In genomic region chr17:77804796-77805426, GRCh38 we compare ENCODE assay signal across 25 cellular contexts.
"Had no signal": no experiment of that assay in that cellular context is flagged by ENCODE, and none has a peak within 500 bp of the region (broad histone marks: within the 10 kb centered on the region; RNA-seq: fewer than 3 reads in every experiment).

No MANE protein-coding gene starts in this region.

- DNase-seq: activated CD4-positive, alpha-beta T cell treated with anti-CD3 and anti-CD28 coated beads for 1 hour; activated CD4-positive, alpha-beta T cell treated with anti-CD3 and anti-CD28 coated beads, Interleukin-2, amount 10 ng/mL, durations not matched to agents 7 days and 5 days; activated CD8-positive, alpha-beta T cell treated with anti-CD3 and anti-CD28 coated beads for 36 hours; activated gamma-delta T cell treated with Interleukin-2 at 50 U/mL for 16 hours; activated naive CD4-positive, alpha-beta T cell treated with anti-CD3 and anti-CD28 coated beads, Interleukin-2, amount 50 U/mL, for 16 hours; activated T-cell treated with anti-CD3 and anti-CD28 coated beads, Interleukin-2, amount 50 U/mL, for 4 hours; amniotic stem cell; dermis blood vessel endothelial cell; effector CD4-positive, alpha-beta T cell; foreskin melanocyte; left ventricle myocardium superior; nucleus accumbens; stimulated activated CD4-positive, alpha-beta T cell treated with anti-CD3 and anti-CD28 coated beads, Interleukin-2, amount 100 ng/mL, for 48 hours; stimulated activated naive CD4-positive, alpha-beta T cell treated with Interleukin-2 at 50 U/mL for 16 hours; T-helper 17 cell; T1000 had no signal

- FAIRE-seq: astrocyte, colon, islet of Langerhans, pancreas had no signal

- H3K36me3 ChIP-seq: esophagus muscularis mucosa, pancreas, spleen, tibial nerve had no signal

- H3K4me3 ChIP-seq: esophagus muscularis mucosa, pancreas, psoas muscle, spleen, tibial nerve had no signal

- H3K4me1 ChIP-seq: pancreas, psoas muscle had no signal

- ATAC-seq: activated CD8-positive, alpha-beta T cell treated with anti-CD3 and anti-CD28 coated beads for 36 hours; activated T-cell treated with anti-CD3 and anti-CD28 coated beads, Interleukin-2, amount 50 U/mL, for 4 hours; activated T-helper 17 cell treated with anti-CD3 and anti-CD28 coated beads, Interleukin-2, amount 50 U/mL, for 72 hours; left ventricle myocardium superior; pancreas; psoas muscle; T-helper 17 cell had no signal

- H3K9me3 ChIP-seq: esophagus muscularis mucosa, pancreas, psoas muscle, spleen, tibial nerve had no signal

- H3K27me3 ChIP-seq: esophagus muscularis mucosa, pancreas had no signal

- H3K27ac ChIP-seq: esophagus muscularis mucosa, pancreas, psoas muscle, spleen, tibial nerve had no signal
